Comparison of ENCODE assay signal across 16 cellular contexts in genomic region chr5:88805151-88805784, GRCh38.
DNase-seq lines count a peak whose midpoint lies in the region; ATAC-seq, FAIRE-seq and TF ChIP-seq lines count a peak whose summit lies in the region.
"Had no signal": no experiment of that assay in that cellular context is flagged by ENCODE, and none has a peak within 500 bp of the region (broad histone marks: within the 10 kb centered on the region; RNA-seq: fewer than 3 reads in every experiment).

No MANE protein-coding gene starts in this region.

- H3K9ac ChIP-seq in K562 (ENCODE audit: insufficient read depth in 1 of 2, low read depth in 2 of 2, low read length in 2 of 2), result no peak overlapping the region
- H3K9ac ChIP-seq: parathyroid adenoma had no signal

- TF ChIP-seq POLR2A in K562 (conservative IDR thresholded peaks at IDR 0.05), result no peak

- H3K4me1 ChIP-seq in K562 (replicated peaks in 1 of 2; ENCODE audit: control insufficient read depth in 2 of 2, insufficient read depth in 2 of 2, low read length in 2 of 2), result no peaks in the 10 kb centered on the region
- H3K4me1 ChIP-seq: esophagus squamous epithelium, parathyroid adenoma had no signal

- BruUV-seq in K562 (replicated peaks; lab: Mats Ljungman, UMichigan), result no TSS peak

- H3K4me2 ChIP-seq in K562 (ENCODE audit: insufficient read depth, low read length), result no peak overlapping the region

- DNase-seq in K562 (ENCODE audit: extremely low read depth in 1 of 4, low spot score in 3 of 4) (no peak), WERI-Rb-1 (no peak), GM19238 (ENCODE audit: insufficient read length, low spot score) (no peak)
- no peak for DNase-seq in activated naive CD4-positive, alpha-beta T cell treated with Interleukin-2 at 50 U/mL for 16 hours
- DNase-seq: activated CD8-positive, alpha-beta memory T cell treated with anti-CD3 and anti-CD28 coated beads, Interleukin-2, amount 50 U/mL, for 4 hours; DMS79 treated with DMSO at 0.1 percent for 48 hours; esophagus squamous epithelium; NCI-H1436 treated with DMSO at 0.1 percent for 48 hours; NCI-H526 had no signal

- TF ChIP-seq EP300 in K562 (IDR thresholded peaks at IDR 0.05; ENCODE audit: low read length), result no peak

- H2AFZ ChIP-seq in K562 (ENCODE audit: low read depth, low read length), result no peak overlapping the region
- H2AFZ ChIP-seq: parathyroid adenoma had no signal

- H3K36me3 ChIP-seq in K562 (ENCODE audit: control insufficient read depth, insufficient read depth, low read length), result peaks cover 34% of the 10 kb centered on the region
- no peaks in the 10 kb centered on the region for H3K36me3 ChIP-seq in WERI-Rb-1
- H3K36me3 ChIP-seq: esophagus squamous epithelium had no signal

- TF ChIP-seq CTCF in K562 (IDR thresholded peaks at IDR 0.05 in 2 of 3, conservative IDR thresholded peaks at IDR 0.05 in 1 of 3; ENCODE audit: insufficient read depth in 2 of 3, low read depth in 1 of 3, low read length in 3 of 3), result no peak
- no peak for TF ChIP-seq CTCF in WERI-Rb-1 (IDR thresholded peaks at IDR 0.05; ENCODE audit: low read depth, low read length)

- H3K4me3 ChIP-seq in K562, result no peak overlapping the region
- no peak overlapping the region for H3K4me3 ChIP-seq in WERI-Rb-1 (ENCODE audit: low read depth, low read length)
- H3K4me3 ChIP-seq: esophagus squamous epithelium had no signal

- FAIRE-seq in K562 (lab: Jason Lieb, UNC), result no peak
- FAIRE-seq: colon, TTC549 had no signal

- WGBS in K562 (ENCODE audit: insufficient coverage, low coverage, missing lambda C conversion rate), result 29% methylated on average over 3 of the region's 3 CpGs

- in situ Hi-C loops in K562 (cut with MboI), result no loop called here

- ATAC-seq in GM18498 (IDR thresholded peaks at IDR 0.05; ENCODE audit: unreplicated experiment) (peak; percentile 61), GM19452 (IDR thresholded peaks at IDR 0.05; ENCODE audit: unreplicated experiment) (peak; percentile 61), HG03039 (IDR thresholded peaks at IDR 0.05; ENCODE audit: unreplicated experiment) (peak; percentile 50), K562 (no peak), HG02623 (IDR thresholded peaks at IDR 0.05; ENCODE audit: unreplicated experiment) (no peak)

- POLR2A ChIA-PET in K562 (lab: Yijun Ruan, JAX), result no interaction called here

- CTCF ChIA-PET in K562 (lab: Yijun Ruan, JAX; ENCODE audit: low intra/inter-chr PET ratio), result no interaction called here

- H4K20me1 ChIP-seq in K562 (replicated peaks; ENCODE audit: control insufficient read depth, insufficient read depth, low read length), result no peaks in the 10 kb centered on the region

- intact Hi-C loops in K562 (cut with micrococcal nuclease), result no loop called here

- H3K9me1 ChIP-seq in K562 (ENCODE audit: control insufficient read depth, insufficient read depth, low read length), result no peaks in the 10 kb centered on the region

- no peak for TF ChIP-seq RAD21 in K562 (CRISPR knock-in tag; conservative IDR thresholded peaks at IDR 0.05 in 1 of 2, IDR thresholded peaks at IDR 0.05 in 1 of 2)

- H3K27me3 ChIP-seq in K562 (ENCODE audit: control insufficient read depth in 2 of 2, insufficient read depth in 2 of 2, low read length in 2 of 2) (no peaks in the 10 kb centered on the region), WERI-Rb-1 (ENCODE audit: insufficient read depth, low read depth, severe bottlenecking) (no peaks in the 10 kb centered on the region)
- H3K27me3 ChIP-seq: esophagus squamous epithelium had no signal

- peaks cover 23% of the 10 kb centered on the region; the same call in 2 of the 3 replicates for H3K79me2 ChIP-seq in K562 (ENCODE audit: control insufficient read depth, insufficient read depth, low read length)
- H3K79me2 ChIP-seq: parathyroid adenoma had no signal

- peak overlapping the region; percentile 26; the same call in 1 of the 3 replicates for H3K27ac ChIP-seq in K562 (ENCODE audit: extremely low read depth, low read depth, low read length)
- H3K27ac ChIP-seq in WERI-Rb-1, result no peak overlapping the region
- H3K27ac ChIP-seq: esophagus squamous epithelium, parathyroid adenoma had no signal

- no peaks in the 10 kb centered on the region; the same call in 1 of the 2 replicates for H3K9me3 ChIP-seq in K562 (replicated peaks; ENCODE audit: control insufficient read depth, insufficient read depth, low read depth, low read length)
- no peaks in the 10 kb centered on the region for H3K9me3 ChIP-seq in WERI-Rb-1 (ENCODE audit: severe bottlenecking)
- H3K9me3 ChIP-seq: esophagus squamous epithelium had no signal

TF ChIP-seq in K562, 482 proteins besides CTCF, POLR2A, EP300 and RAD21 (continues in another document):
- TF ChIP-seq GABPB1 (CRISPR knock-in tag; IDR thresholded peaks at IDR 0.05), result no peak
- TF ChIP-seq NFE2 (IDR thresholded peaks at IDR 0.05; ENCODE audit: low read depth), result no peak
- no peak for TF ChIP-seq MED1 (CRISPR knock-in tag; IDR thresholded peaks at IDR 0.05; ENCODE audit: borderline replicate concordance)
- TF ChIP-seq, protein P1, sequence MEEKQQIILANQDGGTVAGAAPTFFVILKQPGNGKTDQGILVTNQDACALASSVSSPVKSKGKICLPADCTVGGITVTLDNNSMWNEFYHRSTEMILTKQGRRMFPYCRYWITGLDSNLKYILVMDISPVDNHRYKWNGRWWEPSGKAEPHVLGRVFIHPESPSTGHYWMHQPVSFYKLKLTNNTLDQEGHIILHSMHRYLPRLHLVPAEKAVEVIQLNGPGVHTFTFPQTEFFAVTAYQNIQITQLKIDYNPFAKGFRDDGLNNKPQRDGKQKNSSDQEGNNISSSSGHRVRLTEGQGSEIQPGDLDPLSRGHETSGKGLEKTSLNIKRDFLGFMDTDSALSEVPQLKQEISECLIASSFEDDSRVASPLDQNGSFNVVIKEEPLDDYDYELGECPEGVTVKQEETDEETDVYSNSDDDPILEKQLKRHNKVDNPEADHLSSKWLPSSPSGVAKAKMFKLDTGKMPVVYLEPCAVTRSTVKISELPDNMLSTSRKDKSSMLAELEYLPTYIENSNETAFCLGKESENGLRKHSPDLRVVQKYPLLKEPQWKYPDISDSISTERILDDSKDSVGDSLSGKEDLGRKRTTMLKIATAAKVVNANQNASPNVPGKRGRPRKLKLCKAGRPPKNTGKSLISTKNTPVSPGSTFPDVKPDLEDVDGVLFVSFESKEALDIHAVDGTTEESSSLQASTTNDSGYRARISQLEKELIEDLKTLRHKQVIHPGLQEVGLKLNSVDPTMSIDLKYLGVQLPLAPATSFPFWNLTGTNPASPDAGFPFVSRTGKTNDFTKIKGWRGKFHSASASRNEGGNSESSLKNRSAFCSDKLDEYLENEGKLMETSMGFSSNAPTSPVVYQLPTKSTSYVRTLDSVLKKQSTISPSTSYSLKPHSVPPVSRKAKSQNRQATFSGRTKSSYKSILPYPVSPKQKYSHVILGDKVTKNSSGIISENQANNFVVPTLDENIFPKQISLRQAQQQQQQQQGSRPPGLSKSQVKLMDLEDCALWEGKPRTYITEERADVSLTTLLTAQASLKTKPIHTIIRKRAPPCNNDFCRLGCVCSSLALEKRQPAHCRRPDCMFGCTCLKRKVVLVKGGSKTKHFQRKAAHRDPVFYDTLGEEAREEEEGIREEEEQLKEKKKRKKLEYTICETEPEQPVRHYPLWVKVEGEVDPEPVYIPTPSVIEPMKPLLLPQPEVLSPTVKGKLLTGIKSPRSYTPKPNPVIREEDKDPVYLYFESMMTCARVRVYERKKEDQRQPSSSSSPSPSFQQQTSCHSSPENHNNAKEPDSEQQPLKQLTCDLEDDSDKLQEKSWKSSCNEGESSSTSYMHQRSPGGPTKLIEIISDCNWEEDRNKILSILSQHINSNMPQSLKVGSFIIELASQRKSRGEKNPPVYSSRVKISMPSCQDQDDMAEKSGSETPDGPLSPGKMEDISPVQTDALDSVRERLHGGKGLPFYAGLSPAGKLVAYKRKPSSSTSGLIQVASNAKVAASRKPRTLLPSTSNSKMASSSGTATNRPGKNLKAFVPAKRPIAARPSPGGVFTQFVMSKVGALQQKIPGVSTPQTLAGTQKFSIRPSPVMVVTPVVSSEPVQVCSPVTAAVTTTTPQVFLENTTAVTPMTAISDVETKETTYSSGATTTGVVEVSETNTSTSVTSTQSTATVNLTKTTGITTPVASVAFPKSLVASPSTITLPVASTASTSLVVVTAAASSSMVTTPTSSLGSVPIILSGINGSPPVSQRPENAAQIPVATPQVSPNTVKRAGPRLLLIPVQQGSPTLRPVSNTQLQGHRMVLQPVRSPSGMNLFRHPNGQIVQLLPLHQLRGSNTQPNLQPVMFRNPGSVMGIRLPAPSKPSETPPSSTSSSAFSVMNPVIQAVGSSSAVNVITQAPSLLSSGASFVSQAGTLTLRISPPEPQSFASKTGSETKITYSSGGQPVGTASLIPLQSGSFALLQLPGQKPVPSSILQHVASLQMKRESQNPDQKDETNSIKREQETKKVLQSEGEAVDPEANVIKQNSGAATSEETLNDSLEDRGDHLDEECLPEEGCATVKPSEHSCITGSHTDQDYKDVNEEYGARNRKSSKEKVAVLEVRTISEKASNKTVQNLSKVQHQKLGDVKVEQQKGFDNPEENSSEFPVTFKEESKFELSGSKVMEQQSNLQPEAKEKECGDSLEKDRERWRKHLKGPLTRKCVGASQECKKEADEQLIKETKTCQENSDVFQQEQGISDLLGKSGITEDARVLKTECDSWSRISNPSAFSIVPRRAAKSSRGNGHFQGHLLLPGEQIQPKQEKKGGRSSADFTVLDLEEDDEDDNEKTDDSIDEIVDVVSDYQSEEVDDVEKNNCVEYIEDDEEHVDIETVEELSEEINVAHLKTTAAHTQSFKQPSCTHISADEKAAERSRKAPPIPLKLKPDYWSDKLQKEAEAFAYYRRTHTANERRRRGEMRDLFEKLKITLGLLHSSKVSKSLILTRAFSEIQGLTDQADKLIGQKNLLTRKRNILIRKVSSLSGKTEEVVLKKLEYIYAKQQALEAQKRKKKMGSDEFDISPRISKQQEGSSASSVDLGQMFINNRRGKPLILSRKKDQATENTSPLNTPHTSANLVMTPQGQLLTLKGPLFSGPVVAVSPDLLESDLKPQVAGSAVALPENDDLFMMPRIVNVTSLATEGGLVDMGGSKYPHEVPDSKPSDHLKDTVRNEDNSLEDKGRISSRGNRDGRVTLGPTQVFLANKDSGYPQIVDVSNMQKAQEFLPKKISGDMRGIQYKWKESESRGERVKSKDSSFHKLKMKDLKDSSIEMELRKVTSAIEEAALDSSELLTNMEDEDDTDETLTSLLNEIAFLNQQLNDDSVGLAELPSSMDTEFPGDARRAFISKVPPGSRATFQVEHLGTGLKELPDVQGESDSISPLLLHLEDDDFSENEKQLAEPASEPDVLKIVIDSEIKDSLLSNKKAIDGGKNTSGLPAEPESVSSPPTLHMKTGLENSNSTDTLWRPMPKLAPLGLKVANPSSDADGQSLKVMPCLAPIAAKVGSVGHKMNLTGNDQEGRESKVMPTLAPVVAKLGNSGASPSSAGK (IDR thresholded peaks at IDR 0.05), result no peak
- TF ChIP-seq CHD4 (IDR thresholded peaks at IDR 0.05; ENCODE audit: insufficient read depth, insufficient replicate concordance, low read depth, low read length, poor library complexity, severe bottlenecking), result no peak

Comparison
In these comparisons a context has a peak if more than half of its experiments do, and no peak if none do; other contexts are left out.
1. ATAC-seq: peak in GM18498 (single experiment), GM19452 (single experiment) and HG03039 (single experiment); none in K562 (single experiment) and HG02623 (single experiment).